ENCODE assay signal across 29 cellular contexts in the genomic region with DNA sequence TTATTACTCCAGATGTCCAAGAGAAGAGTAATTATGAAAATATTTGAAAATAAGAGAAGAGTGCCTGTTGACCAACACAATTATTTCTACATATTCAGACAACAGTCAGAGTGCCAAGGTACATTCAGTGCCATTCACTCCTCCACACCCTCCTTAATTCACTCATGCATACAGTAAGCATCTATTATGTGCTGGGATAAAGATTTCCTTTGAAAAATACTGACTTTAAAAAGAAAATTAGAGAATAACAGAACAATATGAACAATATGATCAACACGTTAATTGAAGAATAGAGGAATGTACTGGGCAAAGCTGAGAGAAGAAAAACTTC.
"Had no signal": no experiment of that assay in that cellular context is flagged by ENCODE, and none has a peak within 500 bp of the region (broad histone marks: within the 10 kb centered on the region; RNA-seq: fewer than 3 reads in every experiment).

No MANE protein-coding gene starts in this region.

- H3K4me2 ChIP-seq: smooth muscle cell had no signal

- H3K4me3 ChIP-seq: pancreas, psoas muscle, skin epidermis, smooth muscle cell, spleen, suprapubic skin, testis, tibial artery, transverse colon, upper lobe of right lung, vagina had no signal

- FAIRE-seq: pancreas had no signal

- H3K36me3 ChIP-seq: neutrophil, pancreas, spleen, suprapubic skin, tibial artery, transverse colon, upper lobe of right lung, vagina had no signal

- H3K9me3 ChIP-seq: neutrophil, pancreas, psoas muscle, spleen, suprapubic skin, testis, tibial artery, transverse colon, upper lobe of right lung, vagina had no signal

- H3K27me3 ChIP-seq: neutrophil, pancreas, spleen, suprapubic skin, testis, tibial artery, transverse colon, upper lobe of right lung, vagina had no signal

- ATAC-seq: naive thymus-derived CD8-positive, alpha-beta T cell; natural killer cell treated with Interleukin-12 subunit alpha and Interleukin-12 subunit beta and Interleukin-15 and Interleukin-18, amount 100 ng/mL, for 72 hours; psoas muscle; right cardiac atrium; sciatic nerve; stimulated activated memory B cell treated with anti-CD40 and anti-IgM and Interleukin-4, amounts not matched to agents 10 μg/mL and 1 μg/mL and 100 μg/mL, for 72 hours; stimulated activated naive CD8-positive, alpha-beta T cell treated with anti-CD3 and anti-CD28 coated beads, Interleukin-15, amount 100 ng/mL, for 72 hours; stimulated activated naive CD8-positive, alpha-beta T cell treated with anti-CD3 and anti-CD28 coated beads, Interleukin-15, Interleukin-2, amounts not matched to agents 100 U/mL and 50 U/mL, for 24 hours had no signal

- DNase-seq: naive thymus-derived CD8-positive, alpha-beta T cell; nephron progenitor cell; nucleus accumbens; pancreas; posterior cingulate gyrus; psoas muscle; right cardiac atrium; spleen; stimulated activated CD4-positive, alpha-beta T cell treated with anti-CD3 and anti-CD28 coated beads, Interleukin-12 subunit alpha, Interleukin-12 subunit beta, amount 100 ng/mL, for 4 hours; stimulated activated CD4-positive, alpha-beta T cell treated with anti-CD3 and anti-CD28 coated beads, Interleukin-1b, Interleukin-23, amount 100 ng/mL, for 48 hours; stimulated activated CD4-positive, alpha-beta T cell treated with anti-CD3 and anti-CD28 coated beads, Interleukin-4, amount 100 ng/mL, for 1 hour; stimulated activated CD4-positive, alpha-beta T cell treated with anti-CD3 and anti-CD28 coated beads, Interleukin-4, amount 100 ng/mL, for 4 hours; stimulated activated CD8-positive, alpha-beta memory T cell treated with anti-CD3 and anti-CD28 coated beads, Interleukin-4, amount 100 ng/mL, for 48 hours; stimulated activated naive CD4-positive, alpha-beta T cell; stimulated activated naive CD8-positive, alpha-beta T cell treated with anti-CD3 and anti-CD28 coated beads, Interleukin-15, amount 100 ng/mL, for 72 hours; stimulated activated naive CD8-positive, alpha-beta T cell treated with anti-CD3 and anti-CD28 coated beads, Interleukin-15, Interleukin-2, amounts not matched to agents 100 U/mL and 50 U/mL, for 24 hours; substantia nigra; testis; tibial artery; transverse colon; upper lobe of right lung had no signal

- H3K27ac ChIP-seq: neutrophil, psoas muscle, skin epidermis, spleen, suprapubic skin, testis, tibial artery, transverse colon, upper lobe of right lung, vagina had no signal

- H3K4me1 ChIP-seq: psoas muscle, spleen, testis, tibial artery, transverse colon, upper lobe of right lung, vagina had no signal
